Comparison of ENCODE assay signal across 1 cellular context in the genomic region with DNA sequence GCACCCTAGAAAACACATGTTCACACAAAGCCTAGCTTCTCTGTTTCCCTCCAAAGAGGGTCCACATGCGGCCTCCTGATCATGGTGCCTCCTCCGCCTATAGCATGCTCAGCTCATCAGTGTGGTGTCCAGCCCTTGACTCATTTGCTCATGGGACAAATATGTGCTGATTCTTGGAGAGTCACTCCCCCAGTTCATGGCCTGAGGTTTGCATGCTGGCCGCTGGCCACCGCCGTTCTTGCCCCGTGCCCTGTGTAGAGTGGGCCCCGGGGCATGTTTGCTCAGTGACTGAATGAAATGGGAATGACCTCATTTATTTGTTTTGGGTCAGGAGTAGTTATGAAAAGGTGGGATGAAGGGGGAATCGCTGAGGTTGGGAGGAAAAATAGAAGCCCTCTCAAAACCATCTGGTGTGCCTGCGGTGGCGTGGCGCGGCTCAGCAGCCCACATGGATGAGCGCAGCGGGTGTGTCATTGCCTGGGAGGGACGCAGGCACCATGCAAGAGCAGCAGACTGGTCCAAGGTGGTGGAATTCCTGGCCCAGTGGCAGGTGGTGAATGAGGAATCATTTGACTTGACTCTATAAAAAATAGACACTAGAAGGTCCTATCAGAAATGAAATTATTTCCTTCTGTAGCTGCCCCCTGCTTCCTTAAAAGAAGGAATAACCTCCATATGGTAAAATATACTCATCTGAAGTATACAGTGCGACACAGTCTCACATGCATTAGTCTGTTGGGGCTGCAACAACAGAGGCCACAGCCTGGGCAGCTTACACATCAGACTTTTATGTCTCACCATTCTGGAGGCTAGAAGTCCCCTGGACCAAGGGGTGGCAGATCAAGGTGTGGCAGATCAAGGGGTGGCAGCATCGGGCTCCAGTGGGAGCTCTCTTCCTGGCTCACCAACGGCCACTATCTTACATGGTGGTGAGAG.
TF ChIP-seq lines count a peak whose summit lies in the region.

No MANE protein-coding gene starts in this region.

TF ChIP-seq in H1, 55 proteins besides CTCF, POLR2A, EP300 and RAD21 (continued from another document):
- no peak for TF ChIP-seq YY1 (IDR thresholded peaks at IDR 0.05; ENCODE audit: low read depth, low read length)
- no peak for TF ChIP-seq EGR1 (IDR thresholded peaks at IDR 0.05; ENCODE audit: borderline replicate concordance, low read depth, low read length)
- TF ChIP-seq KDM5A (IDR thresholded peaks at IDR 0.05; ENCODE audit: low read length) = no peak
- no peak for TF ChIP-seq BACH1 (IDR thresholded peaks at IDR 0.05; ENCODE audit: low read length)
- TF ChIP-seq TBP (IDR thresholded peaks at IDR 0.05; ENCODE audit: low read depth, low read length) = no peak
- no peak for TF ChIP-seq EZH2 (IDR thresholded peaks at IDR 0.05; ENCODE audit: low read depth, low read length, severe bottlenecking)
